ENCODE assay signal across 1 cellular context in the genomic region with DNA sequence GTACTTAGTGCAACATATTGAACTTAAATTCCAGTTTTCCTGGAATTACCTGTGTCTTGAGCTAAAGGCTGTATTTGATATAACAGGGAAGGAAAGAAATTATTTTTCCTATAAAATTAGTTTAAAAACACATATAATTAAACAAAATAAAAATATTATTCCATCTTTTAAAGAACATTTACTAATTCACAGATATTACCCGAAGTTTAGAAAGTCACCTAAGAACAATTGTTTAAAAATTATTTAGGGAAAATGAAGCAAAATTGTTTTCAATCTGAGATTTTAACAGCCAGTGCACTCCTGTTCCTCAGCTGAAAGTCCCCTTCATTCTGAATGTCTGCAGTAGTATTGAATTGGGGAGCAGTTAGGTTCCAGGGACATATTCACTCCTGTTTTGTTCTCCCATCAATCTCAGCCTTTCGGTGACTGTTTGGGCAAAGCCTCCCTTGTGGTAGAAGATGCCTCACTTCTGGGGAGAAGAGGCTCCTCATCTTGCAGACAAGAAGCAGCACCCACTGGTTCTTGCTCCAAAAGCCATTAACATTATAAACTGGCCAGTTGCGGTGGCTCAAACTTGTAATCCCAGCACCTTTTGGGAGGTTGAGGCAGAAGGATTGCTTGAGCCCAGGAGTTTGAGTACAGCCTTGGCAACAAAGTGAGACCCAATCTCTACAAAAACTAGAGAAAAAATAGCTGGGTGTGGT.
TF ChIP-seq lines count a peak whose summit lies in the region.

No MANE protein-coding gene starts in this region.

TF ChIP-seq in A549, 52 proteins besides CTCF, POLR2A, EP300 and RAD21:
- TF ChIP-seq HOXB5 (CRISPR knock-in tag; IDR thresholded peaks at IDR 0.05) (peak; percentile 62; the same call in 1 of the 2 replicates), FOSB (CRISPR knock-in tag; IDR thresholded peaks at IDR 0.05) (peak; percentile 41; the same call in 1 of the 2 replicates)
- TF ChIP-seq, protein P1, sequence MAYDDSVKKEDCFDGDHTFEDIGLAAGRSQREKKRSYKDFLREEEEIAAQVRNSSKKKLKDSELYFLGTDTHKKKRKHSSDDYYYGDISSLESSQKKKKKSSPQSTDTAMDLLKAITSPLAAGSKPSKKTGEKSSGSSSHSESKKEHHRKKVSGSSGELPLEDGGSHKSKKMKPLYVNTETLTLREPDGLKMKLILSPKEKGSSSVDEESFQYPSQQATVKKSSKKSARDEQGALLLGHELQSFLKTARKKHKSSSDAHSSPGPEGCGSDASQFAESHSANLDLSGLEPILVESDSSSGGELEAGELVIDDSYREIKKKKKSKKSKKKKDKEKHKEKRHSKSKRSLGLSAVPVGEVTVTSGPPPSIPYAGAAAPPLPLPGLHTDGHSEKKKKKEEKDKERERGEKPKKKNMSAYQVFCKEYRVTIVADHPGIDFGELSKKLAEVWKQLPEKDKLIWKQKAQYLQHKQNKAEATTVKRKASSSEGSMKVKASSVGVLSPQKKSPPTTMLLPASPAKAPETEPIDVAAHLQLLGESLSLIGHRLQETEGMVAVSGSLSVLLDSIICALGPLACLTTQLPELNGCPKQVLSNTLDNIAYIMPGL (CRISPR knock-in tag; IDR thresholded peaks at IDR 0.05; ENCODE audit: borderline replicate concordance), result peak; percentile 72; the same call in 1 of the 2 replicates
